Comparison of ENCODE assay signal across 1 cellular context in the genomic region with DNA sequence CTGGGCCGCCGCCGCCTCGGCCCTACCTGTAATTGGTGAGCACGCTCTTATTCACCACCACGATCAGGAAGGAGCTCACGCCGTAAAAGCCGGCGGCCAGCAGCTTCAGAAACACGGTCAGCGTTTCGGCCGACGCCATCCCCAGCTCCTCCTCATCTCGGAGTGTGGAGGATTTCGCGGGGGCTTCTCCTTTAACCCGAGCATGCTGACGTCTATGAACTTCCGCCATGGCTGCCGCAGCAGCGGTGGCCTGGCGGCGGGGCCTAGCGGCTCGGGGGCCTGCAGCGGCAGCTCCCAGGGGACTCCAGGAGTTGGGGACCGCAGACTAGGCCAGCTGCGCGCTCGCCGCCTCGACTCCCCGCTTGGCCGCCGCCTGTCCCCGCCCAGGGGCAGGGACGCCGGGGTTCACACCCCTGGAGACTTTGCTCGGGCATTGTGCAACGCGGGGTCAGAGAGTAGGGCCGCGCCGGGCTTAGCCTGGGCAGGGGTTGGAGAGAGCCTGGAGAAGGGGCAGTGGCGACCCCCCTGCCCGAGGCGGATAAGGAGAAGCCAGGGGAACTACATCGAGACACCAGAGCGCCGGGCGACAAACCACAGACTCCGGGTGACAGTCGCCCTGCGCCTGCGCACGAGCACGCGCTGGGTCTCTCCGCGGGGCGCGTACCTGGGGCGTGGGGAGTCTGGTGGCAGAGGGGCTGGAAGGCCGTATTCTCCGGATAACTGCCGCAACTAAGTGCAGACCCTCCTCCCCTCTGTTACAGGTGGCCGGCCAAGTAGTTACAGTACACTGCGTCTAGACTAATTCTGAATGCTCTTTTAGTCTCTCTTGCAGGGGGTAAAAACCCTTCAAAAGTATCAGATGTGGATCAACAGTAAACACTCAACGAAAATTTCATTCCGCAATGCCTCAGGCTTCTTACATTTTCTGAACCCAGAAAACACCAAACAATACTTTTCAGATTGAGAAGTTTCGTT.
TF ChIP-seq lines count a peak whose summit lies in the region.

TSS of gene SLC35D1 (minus strand) at position 364 of the 975 bp plus-strand sequence. CDS start at position 229, 135 bp downstream.

TF ChIP-seq in HepG2, 621 proteins besides CTCF, POLR2A, EP300 and RAD21 (continued from another document and continues in another):
- TF ChIP-seq ZNF747 (CRISPR knock-in tag; IDR thresholded peaks at IDR 0.05; ENCODE audit: borderline replicate concordance) (peak; percentile 96; the same call in 1 of the 2 replicates), GABPA (IDR thresholded peaks at IDR 0.05; ENCODE audit: low read depth, low read length) (no peak), GABPA (CRISPR knock-in tag; IDR thresholded peaks at IDR 0.05; ENCODE audit: low read depth) (peak; percentile 51), KAT7 (CRISPR knock-in tag; IDR thresholded peaks at IDR 0.05; ENCODE audit: borderline replicate concordance) (no peak), MAX (IDR thresholded peaks at IDR 0.05) (peak; percentile 73), UBTF (CRISPR knock-in tag; IDR thresholded peaks at IDR 0.05) (peak; percentile 93), ZNF382 (CRISPR knock-in tag; IDR thresholded peaks at IDR 0.05; ENCODE audit: borderline replicate concordance) (no peak), RBM22 (optimal IDR thresholded peaks at IDR 0.05; ENCODE audit: low read length) (no peak), ZNF713 (CRISPR knock-in tag; IDR thresholded peaks at IDR 0.05) (no peak), MIER3 (CRISPR knock-in tag; IDR thresholded peaks at IDR 0.05; ENCODE audit: borderline replicate concordance) (0 out of 2 replicates have a peak, but pooled peaks have one; percentile 54), JARID2 (CRISPR knock-in tag; IDR thresholded peaks at IDR 0.05; ENCODE audit: insufficient replicate concordance) (no peak), NFKBIZ (CRISPR knock-in tag; IDR thresholded peaks at IDR 0.05) (no peak), ZFAT (CRISPR knock-in tag; conservative IDR thresholded peaks at IDR 0.05) (no peak), JUND (CRISPR knock-in tag; IDR thresholded peaks at IDR 0.05) (no peak), PHF20 (CRISPR knock-in tag; IDR thresholded peaks at IDR 0.05) (peak; percentile 50), GLI4 (CRISPR knock-in tag; IDR thresholded peaks at IDR 0.05; ENCODE audit: borderline replicate concordance) (no peak), RXRA (CRISPR knock-in tag; IDR thresholded peaks at IDR 0.05) (peak; percentile 91), KDM5B (CRISPR knock-in tag; IDR thresholded peaks at IDR 0.05; ENCODE audit: borderline replicate concordance) (peak; percentile 85), ZNF7 (CRISPR knock-in tag; IDR thresholded peaks at IDR 0.05) (no peak), POLR2AphosphoS5 (IDR thresholded peaks at IDR 0.05; ENCODE audit: low read depth, low read length) (peak; percentile 72), RCOR2 (CRISPR knock-in tag; IDR thresholded peaks at IDR 0.05) (no peak), MED13 (CRISPR knock-in tag; IDR thresholded peaks at IDR 0.05) (0 out of 2 replicates have a peak, but pooled peaks have one; percentile 49), ARNT (IDR thresholded peaks at IDR 0.05) (no peak), ZNF576 (CRISPR knock-in tag; IDR thresholded peaks at IDR 0.05) (peak; percentile 70; the same call in 1 of the 2 replicates), FOXA1 (IDR thresholded peaks at IDR 0.05) (no peak), FOXA1 (CRISPR knock-in tag; IDR thresholded peaks at IDR 0.05) (no peak), XBP1 (CRISPR knock-in tag; IDR thresholded peaks at IDR 0.05) (no peak), IRX3 (CRISPR knock-in tag; IDR thresholded peaks at IDR 0.05; ENCODE audit: borderline replicate concordance, low read depth) (no peak; the same call in 1 of the 2 replicates), ETV6 (CRISPR knock-in tag; conservative IDR thresholded peaks at IDR 0.05) (no peak), ASH2L (IDR thresholded peaks at IDR 0.05; ENCODE audit: insufficient read length, low read depth, low read length) (peak; percentile 92), TERF1 (CRISPR knock-in tag; IDR thresholded peaks at IDR 0.05) (no peak), MTERF4 (CRISPR knock-in tag; IDR thresholded peaks at IDR 0.05) (no peak), NPAS2 (CRISPR knock-in tag; IDR thresholded peaks at IDR 0.05; ENCODE audit: borderline replicate concordance) (no peak), ZMYM3 (CRISPR knock-in tag; IDR thresholded peaks at IDR 0.05) (peak; percentile 43), SP140L (CRISPR knock-in tag; IDR thresholded peaks at IDR 0.05; ENCODE audit: borderline replicate concordance) (peak; percentile 70; the same call in 1 of the 2 replicates)
- TF ChIP-seq, protein P1, sequence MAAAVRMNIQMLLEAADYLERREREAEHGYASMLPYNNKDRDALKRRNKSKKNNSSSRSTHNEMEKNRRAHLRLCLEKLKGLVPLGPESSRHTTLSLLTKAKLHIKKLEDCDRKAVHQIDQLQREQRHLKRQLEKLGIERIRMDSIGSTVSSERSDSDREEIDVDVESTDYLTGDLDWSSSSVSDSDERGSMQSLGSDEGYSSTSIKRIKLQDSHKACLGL (CRISPR knock-in tag; IDR thresholded peaks at IDR 0.05) = peak; percentile 90
- TF ChIP-seq, protein P2, sequence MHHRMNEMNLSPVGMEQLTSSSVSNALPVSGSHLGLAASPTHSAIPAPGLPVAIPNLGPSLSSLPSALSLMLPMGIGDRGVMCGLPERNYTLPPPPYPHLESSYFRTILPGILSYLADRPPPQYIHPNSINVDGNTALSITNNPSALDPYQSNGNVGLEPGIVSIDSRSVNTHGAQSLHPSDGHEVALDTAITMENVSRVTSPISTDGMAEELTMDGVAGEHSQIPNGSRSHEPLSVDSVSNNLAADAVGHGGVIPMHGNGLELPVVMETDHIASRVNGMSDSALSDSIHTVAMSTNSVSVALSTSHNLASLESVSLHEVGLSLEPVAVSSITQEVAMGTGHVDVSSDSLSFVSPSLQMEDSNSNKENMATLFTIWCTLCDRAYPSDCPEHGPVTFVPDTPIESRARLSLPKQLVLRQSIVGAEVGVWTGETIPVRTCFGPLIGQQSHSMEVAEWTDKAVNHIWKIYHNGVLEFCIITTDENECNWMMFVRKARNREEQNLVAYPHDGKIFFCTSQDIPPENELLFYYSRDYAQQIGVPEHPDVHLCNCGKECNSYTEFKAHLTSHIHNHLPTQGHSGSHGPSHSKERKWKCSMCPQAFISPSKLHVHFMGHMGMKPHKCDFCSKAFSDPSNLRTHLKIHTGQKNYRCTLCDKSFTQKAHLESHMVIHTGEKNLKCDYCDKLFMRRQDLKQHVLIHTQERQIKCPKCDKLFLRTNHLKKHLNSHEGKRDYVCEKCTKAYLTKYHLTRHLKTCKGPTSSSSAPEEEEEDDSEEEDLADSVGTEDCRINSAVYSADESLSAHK (CRISPR knock-in tag; IDR thresholded peaks at IDR 0.05; ENCODE audit: borderline replicate concordance) = no peak
- TF ChIP-seq, protein P3, sequence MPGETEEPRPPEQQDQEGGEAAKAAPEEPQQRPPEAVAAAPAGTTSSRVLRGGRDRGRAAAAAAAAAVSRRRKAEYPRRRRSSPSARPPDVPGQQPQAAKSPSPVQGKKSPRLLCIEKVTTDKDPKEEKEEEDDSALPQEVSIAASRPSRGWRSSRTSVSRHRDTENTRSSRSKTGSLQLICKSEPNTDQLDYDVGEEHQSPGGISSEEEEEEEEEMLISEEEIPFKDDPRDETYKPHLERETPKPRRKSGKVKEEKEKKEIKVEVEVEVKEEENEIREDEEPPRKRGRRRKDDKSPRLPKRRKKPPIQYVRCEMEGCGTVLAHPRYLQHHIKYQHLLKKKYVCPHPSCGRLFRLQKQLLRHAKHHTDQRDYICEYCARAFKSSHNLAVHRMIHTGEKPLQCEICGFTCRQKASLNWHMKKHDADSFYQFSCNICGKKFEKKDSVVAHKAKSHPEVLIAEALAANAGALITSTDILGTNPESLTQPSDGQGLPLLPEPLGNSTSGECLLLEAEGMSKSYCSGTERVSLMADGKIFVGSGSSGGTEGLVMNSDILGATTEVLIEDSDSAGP (CRISPR knock-in tag; IDR thresholded peaks at IDR 0.05; ENCODE audit: borderline replicate concordance) = peak; percentile 98
- TF ChIP-seq, protein P4, sequence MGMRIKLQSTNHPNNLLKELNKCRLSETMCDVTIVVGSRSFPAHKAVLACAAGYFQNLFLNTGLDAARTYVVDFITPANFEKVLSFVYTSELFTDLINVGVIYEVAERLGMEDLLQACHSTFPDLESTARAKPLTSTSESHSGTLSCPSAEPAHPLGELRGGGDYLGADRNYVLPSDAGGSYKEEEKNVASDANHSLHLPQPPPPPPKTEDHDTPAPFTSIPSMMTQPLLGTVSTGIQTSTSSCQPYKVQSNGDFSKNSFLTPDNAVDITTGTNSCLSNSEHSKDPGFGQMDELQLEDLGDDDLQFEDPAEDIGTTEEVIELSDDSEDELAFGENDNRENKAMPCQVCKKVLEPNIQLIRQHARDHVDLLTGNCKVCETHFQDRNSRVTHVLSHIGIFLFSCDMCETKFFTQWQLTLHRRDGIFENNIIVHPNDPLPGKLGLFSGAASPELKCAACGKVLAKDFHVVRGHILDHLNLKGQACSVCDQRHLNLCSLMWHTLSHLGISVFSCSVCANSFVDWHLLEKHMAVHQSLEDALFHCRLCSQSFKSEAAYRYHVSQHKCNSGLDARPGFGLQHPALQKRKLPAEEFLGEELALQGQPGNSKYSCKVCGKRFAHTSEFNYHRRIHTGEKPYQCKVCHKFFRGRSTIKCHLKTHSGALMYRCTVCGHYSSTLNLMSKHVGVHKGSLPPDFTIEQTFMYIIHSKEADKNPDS (CRISPR knock-in tag; IDR thresholded peaks at IDR 0.05) = peak; percentile 52
- TF ChIP-seq, protein P5, sequence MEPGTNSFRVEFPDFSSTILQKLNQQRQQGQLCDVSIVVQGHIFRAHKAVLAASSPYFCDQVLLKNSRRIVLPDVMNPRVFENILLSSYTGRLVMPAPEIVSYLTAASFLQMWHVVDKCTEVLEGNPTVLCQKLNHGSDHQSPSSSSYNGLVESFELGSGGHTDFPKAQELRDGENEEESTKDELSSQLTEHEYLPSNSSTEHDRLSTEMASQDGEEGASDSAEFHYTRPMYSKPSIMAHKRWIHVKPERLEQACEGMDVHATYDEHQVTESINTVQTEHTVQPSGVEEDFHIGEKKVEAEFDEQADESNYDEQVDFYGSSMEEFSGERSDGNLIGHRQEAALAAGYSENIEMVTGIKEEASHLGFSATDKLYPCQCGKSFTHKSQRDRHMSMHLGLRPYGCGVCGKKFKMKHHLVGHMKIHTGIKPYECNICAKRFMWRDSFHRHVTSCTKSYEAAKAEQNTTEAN (CRISPR knock-in tag; conservative IDR thresholded peaks at IDR 0.05) = peak; percentile 10; the same call in 1 of the 2 replicates
